Comparison of ENCODE assay signal across 8 cellular contexts in genomic region chr14:90828642-90829487, GRCh38.
A peak's percentile ranks its signal among the peaks of the same experiment; 100 is the strongest.
DNase-seq lines count a peak whose midpoint lies in the region; ATAC-seq and TF ChIP-seq lines count a peak whose summit lies in the region.

No MANE protein-coding gene starts in this region.

- H3K27ac Mint-ChIP-seq in stimulated activated naive CD8-positive, alpha-beta T cell treated with anti-CD3 and anti-CD28 coated beads, Interleukin-15, Interleukin-2, amounts not matched to agents 100 ng/mL and 50 ng/mL, for 24 hours: peak overlapping the region; percentile 84

- peak overlapping the region; percentile 70; the same call in 1 of the 2 replicates for H3K9ac ChIP-seq in iPS-20b (ENCODE audit: low read depth, low read length)

- H3K9me3 Mint-ChIP-seq in stimulated activated naive CD8-positive, alpha-beta T cell treated with anti-CD3 and anti-CD28 coated beads, Interleukin-15, Interleukin-2, amounts not matched to agents 100 ng/mL and 50 ng/mL, for 24 hours: peaks cover 4% of the 10 kb centered on the region

- H3K27ac ChIP-seq in iPS-20b (ENCODE audit: low read length): no peak overlapping the region

- peaks cover 22% of the 10 kb centered on the region for H3K4me1 Mint-ChIP-seq in stimulated activated naive CD8-positive, alpha-beta T cell treated with anti-CD3 and anti-CD28 coated beads, Interleukin-15, Interleukin-2, amounts not matched to agents 100 ng/mL and 50 ng/mL, for 24 hours (ENCODE audit: low read depth)

- no peaks in the 10 kb centered on the region for H3K27me3 Mint-ChIP-seq in stimulated activated naive CD8-positive, alpha-beta T cell treated with anti-CD3 and anti-CD28 coated beads, Interleukin-15, Interleukin-2, amounts not matched to agents 100 ng/mL and 50 ng/mL, for 24 hours

- ATAC-seq in GM18907 (IDR thresholded peaks at IDR 0.05; ENCODE audit: unreplicated experiment) (peak; percentile 51), HG03439 (IDR thresholded peaks at IDR 0.05; ENCODE audit: unreplicated experiment) (peak; percentile 37)

- H3K36me3 Mint-ChIP-seq in stimulated activated naive CD8-positive, alpha-beta T cell treated with anti-CD3 and anti-CD28 coated beads, Interleukin-15, Interleukin-2, amounts not matched to agents 100 ng/mL and 50 ng/mL, for 24 hours (ENCODE audit: low read depth): peaks cover under 1% of the 10 kb centered on the region

- H3K4me3 Mint-ChIP-seq in stimulated activated naive CD8-positive, alpha-beta T cell treated with anti-CD3 and anti-CD28 coated beads, Interleukin-15, Interleukin-2, amounts not matched to agents 100 ng/mL and 50 ng/mL, for 24 hours: peak overlapping the region; percentile 78

- peaks cover 5% of the 10 kb centered on the region; the same call in 1 of the 2 replicates for H3K4me1 ChIP-seq in iPS-20b (ENCODE audit: insufficient read depth, low read length)
- peaks cover 7% of the 10 kb centered on the region for H3K4me1 ChIP-seq in HAP-1

- H3K27me3 ChIP-seq in iPS-20b (ENCODE audit: insufficient read depth, low read length) (peaks cover 47% of the 10 kb centered on the region), HAP-1 (ENCODE audit: low read depth) (no peaks in the 10 kb centered on the region)

- CTCF ChIA-PET in HEK293T (lab: Yijun Ruan, JAX): no interaction called here

- no peaks in the 10 kb centered on the region for H3K36me3 ChIP-seq in iPS-20b (ENCODE audit: insufficient read depth, low read depth, low read length)
- H3K36me3 ChIP-seq in HAP-1 (replicated peaks): no peaks in the 10 kb centered on the region

- H3K9me3 ChIP-seq in iPS-20b (ENCODE audit: insufficient read depth, low read depth, low read length) (peaks cover 4% of the 10 kb centered on the region; the same call in 1 of the 2 replicates), HAP-1 (peaks cover 2% of the 10 kb centered on the region; the same call in 1 of the 2 replicates)

- H3K4me3 ChIP-seq in iPS-20b (ENCODE audit: low read length) (peak overlapping the region; percentile 19; the same call in 1 of the 2 replicates), HAP-1 (no peak overlapping the region)

- DNase-seq in activated effector memory CD4-positive, alpha-beta T cell treated with Interleukin-2 at 50 U/mL for 16 hours: peak; percentile 8
- DNase-seq in HAP-1 (ENCODE audit: low spot score in 2 of 2) (no peak), HEK293T (ENCODE audit: extremely low spot score) (no peak)
- DNase-seq in activated CD4-positive, alpha-beta T cell treated with anti-CD3 and anti-CD28 coated beads for 1 hour: no peak

- in situ Hi-C loops in HAP-1 (cut with MboI; ENCODE audit: low sequenced_read_pairs): no loop called here

- POLR2A ChIA-PET in HEK293T (lab: Yijun Ruan, JAX): interaction anchor here (0.7 to 1.4 kb wide), 3 partner anchors 13 to 1535 kb away, joined by 3 to 5 read pairs (median 3); partner anchors contain the start of gene TTC7B

TF ChIP-seq in HEK293T, 16 proteins besides CTCF, POLR2A, EP300 and RAD21:
- no peak for TF ChIP-seq CTBP1 (IDR thresholded peaks at IDR 0.05; ENCODE audit: borderline replicate concordance)
- no peak for TF ChIP-seq PKNOX1 (IDR thresholded peaks at IDR 0.05)
- no peak for TF ChIP-seq NFRKB (IDR thresholded peaks at IDR 0.05)
- no peak for TF ChIP-seq ARNT (IDR thresholded peaks at IDR 0.05)
- TF ChIP-seq ZNF384 (IDR thresholded peaks at IDR 0.05): no peak
- TF ChIP-seq L3MBTL2 (conservative IDR thresholded peaks at IDR 0.05): no peak
- no peak for TF ChIP-seq ELF4 (IDR thresholded peaks at IDR 0.05)
- TF ChIP-seq LEF1 (IDR thresholded peaks at IDR 0.05; ENCODE audit: borderline replicate concordance): no peak
- no peak for TF ChIP-seq SP1 (IDR thresholded peaks at IDR 0.05)
- no peak for TF ChIP-seq SUZ12 (IDR thresholded peaks at IDR 0.05)
- TF ChIP-seq BHLHE40 (IDR thresholded peaks at IDR 0.05; ENCODE audit: borderline replicate concordance): no peak
- TF ChIP-seq HDGF (IDR thresholded peaks at IDR 0.05; ENCODE audit: borderline replicate concordance): no peak
- no peak for TF ChIP-seq FOXK2 (IDR thresholded peaks at IDR 0.05)
- TF ChIP-seq TARDBP (IDR thresholded peaks at IDR 0.05): no peak
- TF ChIP-seq FOXA1 (IDR thresholded peaks at IDR 0.05): no peak
- TF ChIP-seq FOXM1 (IDR thresholded peaks at IDR 0.05; ENCODE audit: borderline replicate concordance): no peak
